ENCODE assay signal across 1 cellular context in genomic region chr15:90902996-90903732, GRCh38.
TF ChIP-seq lines count a peak whose summit lies in the region.

MAN2A2 (plus strand) TSS chr15:90903302; CDS start chr15:90904208, 906 bp downstream.

TF ChIP-seq in HEK293, 187 proteins besides CTCF, POLR2A, EP300 and RAD21 (continued from another document):
- TF ChIP-seq REST (tag by site-specific recombination; IDR thresholded peaks at IDR 0.05) (no peak), GLIS1 (tag by site-specific recombination; IDR thresholded peaks at IDR 0.05) (peak; percentile 96), ZNF121 (tag by site-specific recombination; IDR thresholded peaks at IDR 0.05) (peak; percentile 64; the same call in 1 of the 2 replicates), KLF17 (tag by site-specific recombination; IDR thresholded peaks at IDR 0.05) (peak; percentile 45; the same call in 1 of the 2 replicates), GLIS2 (tag by site-specific recombination; IDR thresholded peaks at IDR 0.05) (peak; percentile 94), HOXC10 (CRISPR knock-in tag; IDR thresholded peaks at IDR 0.05) (no peak), ZNF223 (tag by site-specific recombination; IDR thresholded peaks at IDR 0.05) (no peak), PATZ1 (tag by site-specific recombination; IDR thresholded peaks at IDR 0.05) (peak; percentile 74), ZIC2 (tag by site-specific recombination; IDR thresholded peaks at IDR 0.05) (peak; percentile 99), KLF1 (tag by site-specific recombination; IDR thresholded peaks at IDR 0.05) (no peak), SP7 (tag by site-specific recombination; IDR thresholded peaks at IDR 0.05) (peak; percentile 24; the same call in 1 of the 2 replicates), ZNF549 (tag by site-specific recombination; IDR thresholded peaks at IDR 0.05) (no peak), WT1 (tag by site-specific recombination; IDR thresholded peaks at IDR 0.05) (0 out of 2 replicates have a peak, but pooled peaks have one; percentile 14), ZXDB (tag by site-specific recombination; IDR thresholded peaks at IDR 0.05) (peak; percentile 65), MZF1 (tag by site-specific recombination; IDR thresholded peaks at IDR 0.05; ENCODE audit: borderline replicate concordance) (0 out of 2 replicates have a peak, but pooled peaks have one; percentile 24), ZNF561 (tag by site-specific recombination; IDR thresholded peaks at IDR 0.05; ENCODE audit: borderline replicate concordance) (peak; percentile 58; the same call in 1 of the 2 replicates), ZNF23 (tag by site-specific recombination; IDR thresholded peaks at IDR 0.05; ENCODE audit: borderline replicate concordance) (no peak), ZNF518A (tag by site-specific recombination; conservative IDR thresholded peaks at IDR 0.05; ENCODE audit: low read depth) (no peak), ZNF654 (tag by site-specific recombination; IDR thresholded peaks at IDR 0.05; ENCODE audit: low read depth) (no peak), ZNF658 (tag by site-specific recombination; IDR thresholded peaks at IDR 0.05) (no peak), ZNF580 (tag by site-specific recombination; IDR thresholded peaks at IDR 0.05) (no peak)
- TF ChIP-seq, protein P1, sequence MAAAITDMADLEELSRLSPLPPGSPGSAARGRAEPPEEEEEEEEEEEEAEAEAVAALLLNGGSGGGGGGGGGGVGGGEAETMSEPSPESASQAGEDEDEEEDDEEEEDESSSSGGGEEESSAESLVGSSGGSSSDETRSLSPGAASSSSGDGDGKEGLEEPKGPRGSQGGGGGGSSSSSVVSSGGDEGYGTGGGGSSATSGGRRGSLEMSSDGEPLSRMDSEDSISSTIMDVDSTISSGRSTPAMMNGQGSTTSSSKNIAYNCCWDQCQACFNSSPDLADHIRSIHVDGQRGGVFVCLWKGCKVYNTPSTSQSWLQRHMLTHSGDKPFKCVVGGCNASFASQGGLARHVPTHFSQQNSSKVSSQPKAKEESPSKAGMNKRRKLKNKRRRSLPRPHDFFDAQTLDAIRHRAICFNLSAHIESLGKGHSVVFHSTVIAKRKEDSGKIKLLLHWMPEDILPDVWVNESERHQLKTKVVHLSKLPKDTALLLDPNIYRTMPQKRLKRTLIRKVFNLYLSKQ (tag by site-specific recombination; IDR thresholded peaks at IDR 0.05; ENCODE audit: borderline replicate concordance), result no peak
- TF ChIP-seq, protein P2, sequence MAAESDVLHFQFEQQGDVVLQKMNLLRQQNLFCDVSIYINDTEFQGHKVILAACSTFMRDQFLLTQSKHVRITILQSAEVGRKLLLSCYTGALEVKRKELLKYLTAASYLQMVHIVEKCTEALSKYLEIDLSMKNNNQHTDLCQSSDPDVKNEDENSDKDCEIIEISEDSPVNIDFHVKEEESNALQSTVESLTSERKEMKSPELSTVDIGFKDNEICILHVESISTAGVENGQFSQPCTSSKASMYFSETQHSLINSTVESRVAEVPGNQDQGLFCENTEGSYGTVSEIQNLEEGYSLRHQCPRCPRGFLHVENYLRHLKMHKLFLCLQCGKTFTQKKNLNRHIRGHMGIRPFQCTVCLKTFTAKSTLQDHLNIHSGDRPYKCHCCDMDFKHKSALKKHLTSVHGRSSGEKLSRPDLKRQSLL (tag by site-specific recombination; IDR thresholded peaks at IDR 0.05), result 0 out of 2 replicates have a peak, but pooled peaks have one; percentile 17
